17 cellular contexts compared by ENCODE assay signal in the genomic region with DNA sequence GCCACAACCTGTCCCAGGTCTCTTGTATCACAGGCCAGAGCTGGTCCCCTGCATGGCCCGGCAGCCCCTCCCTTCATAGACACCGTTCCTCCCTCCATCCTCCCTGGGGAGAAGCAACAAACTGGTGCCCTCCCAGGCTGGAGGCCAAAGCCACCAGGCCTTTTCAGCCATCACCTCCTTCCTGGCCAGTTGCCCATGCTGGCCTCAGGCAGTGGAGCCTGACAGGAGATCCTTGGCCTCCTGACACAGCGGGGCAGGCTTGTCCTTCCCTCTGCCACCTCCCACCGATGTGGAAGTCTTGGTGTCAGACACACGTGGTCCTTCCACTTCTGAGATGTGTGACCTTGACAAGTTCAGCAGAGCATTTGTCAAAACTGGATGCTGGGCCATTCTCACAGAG.
DNase-seq lines count a peak whose midpoint lies in the region; ATAC-seq, FAIRE-seq and TF ChIP-seq lines count a peak whose summit lies in the region.
"Had no signal": no experiment of that assay in that cellular context is flagged by ENCODE, and none has a peak within 500 bp of the region (broad histone marks: within the 10 kb centered on the region; RNA-seq: fewer than 3 reads in every experiment).

No MANE protein-coding gene starts in this region.

- ATAC-seq in right cardiac atrium (peak; percentile 40 to 41), GM21619 (IDR thresholded peaks at IDR 0.05; ENCODE audit: unreplicated experiment) (no peak)
- no peak for ATAC-seq in activated CD4-positive, alpha-beta T cell treated with anti-CD3 and anti-CD28 coated beads for 36 hours
- ATAC-seq: activated naive CD8-positive, alpha-beta T cell treated with anti-CD3 and anti-CD28 coated beads, Interleukin-2, amount 50 U/mL, for 24 hours had no signal

- no peak overlapping the region for H3K4me3 ChIP-seq in adrenal gland
- no peak overlapping the region for H3K4me3 ChIP-seq in right cardiac atrium (ENCODE audit: low read length)
- H3K4me3 ChIP-seq: spleen had no signal

- H3K27ac ChIP-seq in adrenal gland, result no peak overlapping the region
- peak overlapping the region; percentile 47 for H3K27ac ChIP-seq in right cardiac atrium (ENCODE audit: low read length)
- H3K27ac ChIP-seq: spleen had no signal

- 36 to 72% (median 43%) methylated on average over 2 to 5 of the region's 5 CpGs for WGBS in adrenal gland, 4 donors
- WGBS in right cardiac atrium, result 35% methylated on average over 5 of the region's 5 CpGs

- H3K9me3 Mint-ChIP-seq in activated CD4-positive, alpha-beta T cell treated with anti-CD3 and anti-CD28 coated beads for 36 hours (ENCODE audit: low read depth), result no peaks in the 10 kb centered on the region
- H3K9me3 Mint-ChIP-seq: activated naive CD8-positive, alpha-beta T cell treated with anti-CD3 and anti-CD28 coated beads, Interleukin-2, amount 50 U/mL, for 24 hours; memory B cell had no signal

- H3K36me3 ChIP-seq in adrenal gland (replicated peaks in 1 of 2), result no peaks in the 10 kb centered on the region
- H3K36me3 ChIP-seq: spleen had no signal

- H3K4me1 Mint-ChIP-seq in activated CD4-positive, alpha-beta T cell treated with anti-CD3 and anti-CD28 coated beads for 36 hours, result peaks cover 11% of the 10 kb centered on the region

- peak; percentile 82 for FAIRE-seq in urothelium cell line (lab: Jason Lieb, UNC)

- no peak for TF ChIP-seq CTCF in adrenal gland (IDR thresholded peaks at IDR 0.05)

- H3K27me3 ChIP-seq in adrenal gland (no peaks in the 10 kb centered on the region), right cardiac atrium (ENCODE audit: control insufficient read depth, insufficient read depth) (no peaks in the 10 kb centered on the region)
- H3K27me3 ChIP-seq: spleen had no signal

- CTCF ChIA-PET in activated CD4-positive, alpha-beta T cell treated with anti-CD3 and anti-CD28 coated beads for 36 hours (lab: Charles Lee), result interaction anchor here (0.7 kb wide), 1 partner anchor 1036 kb away, joined by 4 read pairs; no protein-coding TSS in a partner anchor

- TF ChIP-seq POLR2A in adrenal gland (IDR thresholded peaks at IDR 0.05), result no peak

- H3K4me1 ChIP-seq in adrenal gland (replicated peaks in 1 of 2), result peaks cover 0 to 16% of the 10 kb centered on the region in 2 donors
- H3K4me1 ChIP-seq in right cardiac atrium (ENCODE audit: control insufficient read depth, insufficient read depth, low read length), result peaks cover 7% of the 10 kb centered on the region

- intact Hi-C loops in adrenal gland (cut with DNase I), result no loop called here
- intact Hi-C loops in right cardiac atrium (cut with DNase I), result no loop called here
- intact Hi-C loops in activated CD4-positive, alpha-beta T cell treated with anti-CD3 and anti-CD28 coated beads for 36 hours (cut with DNase I, micrococcal nuclease), result no loop called here

- peak; percentile 51 for DNase-seq in activated effector memory CD4-positive, alpha-beta T cell treated with anti-CD3 and anti-CD28 coated beads, Interleukin-2, amount 50 U/mL, for 16 hours
- no peak for DNase-seq in activated effector memory CD4-positive, alpha-beta T cell treated with Interleukin-2 at 50 U/mL for 16 hours
- DNase-seq in adrenal gland (peak in 5 of 7 donors; percentile 31 to 67 (median 41)), right cardiac atrium (peak; percentile 43 to 84 (median 77)), urothelium cell line (ENCODE audit: low spot score) (peak; percentile 49)
- DNase-seq in activated CD4-positive, alpha-beta T cell treated with anti-CD3 and anti-CD28 coated beads for 48 hours, result no peak
- DNase-seq in activated CD4-positive, alpha-beta T cell treated with anti-CD3 and anti-CD28 coated beads for 36 hours, result no peak
- DNase-seq: activated CD4-positive, CD25-positive, alpha-beta regulatory T cell; activated naive CD8-positive, alpha-beta T cell treated with anti-CD3 and anti-CD28 coated beads, Interleukin-2, amount 50 U/mL, for 24 hours; cortex of kidney; NCI-H2081; NK-92 treated with Interleukin-12 subunit alpha and Interleukin-12 subunit beta, amount 100 ng/mL, for 24 hours; occipital lobe; spleen; SW 1271 had no signal

- H3K4me3 Mint-ChIP-seq in activated CD4-positive, alpha-beta T cell treated with anti-CD3 and anti-CD28 coated beads for 36 hours, result no peak overlapping the region
- H3K4me3 Mint-ChIP-seq: activated naive CD8-positive, alpha-beta T cell treated with anti-CD3 and anti-CD28 coated beads, Interleukin-2, amount 50 U/mL, for 24 hours; memory B cell had no signal

- H3K9me3 ChIP-seq in adrenal gland (replicated peaks in 1 of 3) (no peaks in the 10 kb centered on the region), right cardiac atrium (ENCODE audit: control insufficient read depth, low read length) (no peaks in the 10 kb centered on the region)
- H3K9me3 ChIP-seq: spleen had no signal

- no peaks in the 10 kb centered on the region for H3K27me3 Mint-ChIP-seq in activated CD4-positive, alpha-beta T cell treated with anti-CD3 and anti-CD28 coated beads for 36 hours
- H3K27me3 Mint-ChIP-seq: activated naive CD8-positive, alpha-beta T cell treated with anti-CD3 and anti-CD28 coated beads, Interleukin-2, amount 50 U/mL, for 24 hours; memory B cell had no signal

- POLR2A ChIA-PET in activated CD4-positive, alpha-beta T cell treated with anti-CD3 and anti-CD28 coated beads for 36 hours (lab: Charles Lee), result no interaction called here

- no peaks in the 10 kb centered on the region for H3K36me3 Mint-ChIP-seq in activated CD4-positive, alpha-beta T cell treated with anti-CD3 and anti-CD28 coated beads for 36 hours (ENCODE audit: low read depth)
- H3K36me3 Mint-ChIP-seq: memory B cell had no signal

- H3K27ac Mint-ChIP-seq in activated CD4-positive, alpha-beta T cell treated with anti-CD3 and anti-CD28 coated beads for 36 hours, result no peak overlapping the region
- H3K27ac Mint-ChIP-seq: activated naive CD8-positive, alpha-beta T cell treated with anti-CD3 and anti-CD28 coated beads, Interleukin-2, amount 50 U/mL, for 24 hours had no signal

Comparison
In these comparisons a context has a peak if more than half of its experiments do, and no peak if none do; other contexts are left out.
1. DNase-seq: peak in activated effector memory CD4-positive, alpha-beta T cell treated with anti-CD3 and anti-CD28 coated beads, Interleukin-2, amount 50 U/mL, for 16 hours (single experiment), adrenal gland (5 of 7), right cardiac atrium (3 of 3) and urothelium cell line (single experiment); none in activated effector memory CD4-positive, alpha-beta T cell treated with Interleukin-2 at 50 U/mL for 16 hours (single experiment), activated CD4-positive, alpha-beta T cell treated with anti-CD3 and anti-CD28 coated beads for 48 hours (single experiment) and activated CD4-positive, alpha-beta T cell treated with anti-CD3 and anti-CD28 coated beads for 36 hours (single experiment).
2. ATAC-seq: peak in right cardiac atrium (2 of 2); none in GM21619 (single experiment) and activated CD4-positive, alpha-beta T cell treated with anti-CD3 and anti-CD28 coated beads for 36 hours (single experiment).